Comparison of ENCODE assay signal across 9 cellular contexts in genomic region chr3:176514297-176514696, GRCh38.
A peak's percentile ranks its signal among the peaks of the same experiment; 100 is the strongest.
DNase-seq lines count a peak whose midpoint lies in the region; ATAC-seq and TF ChIP-seq lines count a peak whose summit lies in the region.
"Had no signal": no experiment of that assay in that cellular context is flagged by ENCODE, and none has a peak within 500 bp of the region (broad histone marks: within the 10 kb centered on the region; RNA-seq: fewer than 3 reads in every experiment).

No MANE protein-coding gene starts in this region.

- no peak for TF ChIP-seq POLR2A in NB4 (IDR thresholded peaks at IDR 0.05; ENCODE audit: extremely low read depth, insufficient read length)

- H3K4me3 ChIP-seq in NB4 (ENCODE audit: low read depth, low read length), result no peak overlapping the region

- peak; percentile 19 for TF ChIP-seq CTCF in NB4 (IDR thresholded peaks at IDR 0.05; ENCODE audit: low read depth, low read length)

- ATAC-seq in HG02763 (IDR thresholded peaks at IDR 0.05; ENCODE audit: unreplicated experiment) (no peak), HG02642 (IDR thresholded peaks at IDR 0.05; ENCODE audit: poor library complexity, unreplicated experiment) (no peak), HG03520 (IDR thresholded peaks at IDR 0.05; ENCODE audit: unreplicated experiment) (no peak)

- no peak overlapping the region for H3K4me3 Mint-ChIP-seq in activated CD4-positive, alpha-beta T cell treated with anti-CD3 and anti-CD28 coated beads, Interleukin-2, amount 10 ng/mL, durations not matched to agents 24 days and 14 days
- H3K4me3 Mint-ChIP-seq: activated naive CD4-positive, alpha-beta T cell treated with anti-CD3 and anti-CD28 coated beads, Interleukin-2, amount 50 U/mL, for 24 hours had no signal

- intact Hi-C loops in activated CD4-positive, alpha-beta T cell treated with anti-CD3 and anti-CD28 coated beads, Interleukin-2, amount 10 ng/mL, durations not matched to agents 24 days and 14 days (cut with micrococcal nuclease), result no loop called here

- DNase-seq in activated CD4-positive, alpha-beta T cell treated with anti-CD3 and anti-CD28 coated beads, Interleukin-2, amount 10 ng/mL, durations not matched to agents 24 days and 14 days, result peak; percentile 61
- no peak for DNase-seq in activated CD4-positive, alpha-beta T cell treated with anti-CD3 and anti-CD28 coated beads for 4 hours
- peak; percentile 33 for DNase-seq in NB4 (ENCODE audit: low read depth)
- peak; percentile 47 for DNase-seq in dermis blood vessel endothelial cell
- DNase-seq in non-pigmented ciliary epithelial cell (ENCODE audit: low read depth), result peak; percentile 9

- H3K27ac Mint-ChIP-seq in activated CD4-positive, alpha-beta T cell treated with anti-CD3 and anti-CD28 coated beads, Interleukin-2, amount 10 ng/mL, durations not matched to agents 24 days and 14 days, result no peak overlapping the region
- H3K27ac Mint-ChIP-seq: activated naive CD4-positive, alpha-beta T cell treated with anti-CD3 and anti-CD28 coated beads, Interleukin-2, amount 50 U/mL, for 24 hours had no signal

- no peaks in the 10 kb centered on the region for H3K36me3 Mint-ChIP-seq in activated CD4-positive, alpha-beta T cell treated with anti-CD3 and anti-CD28 coated beads, Interleukin-2, amount 10 ng/mL, durations not matched to agents 24 days and 14 days (ENCODE audit: low read depth)

- H3K27me3 Mint-ChIP-seq in activated CD4-positive, alpha-beta T cell treated with anti-CD3 and anti-CD28 coated beads, Interleukin-2, amount 10 ng/mL, durations not matched to agents 24 days and 14 days, result no peaks in the 10 kb centered on the region
- H3K27me3 Mint-ChIP-seq: activated naive CD4-positive, alpha-beta T cell treated with anti-CD3 and anti-CD28 coated beads, Interleukin-2, amount 50 U/mL, for 24 hours had no signal

- no peaks in the 10 kb centered on the region for H3K4me1 Mint-ChIP-seq in activated CD4-positive, alpha-beta T cell treated with anti-CD3 and anti-CD28 coated beads, Interleukin-2, amount 10 ng/mL, durations not matched to agents 24 days and 14 days
- H3K4me1 Mint-ChIP-seq: activated naive CD4-positive, alpha-beta T cell treated with anti-CD3 and anti-CD28 coated beads, Interleukin-2, amount 50 U/mL, for 24 hours had no signal

- peaks cover 4% of the 10 kb centered on the region for H3K9me3 Mint-ChIP-seq in activated CD4-positive, alpha-beta T cell treated with anti-CD3 and anti-CD28 coated beads, Interleukin-2, amount 10 ng/mL, durations not matched to agents 24 days and 14 days

Comparison
In these comparisons a context has a peak if more than half of its experiments do, and no peak if none do; other contexts are left out.
1. DNase-seq: peak in activated CD4-positive, alpha-beta T cell treated with anti-CD3 and anti-CD28 coated beads, Interleukin-2, amount 10 ng/mL, durations not matched to agents 24 days and 14 days (single experiment), NB4 (single experiment), dermis blood vessel endothelial cell (single experiment) and non-pigmented ciliary epithelial cell (single experiment); none in activated CD4-positive, alpha-beta T cell treated with anti-CD3 and anti-CD28 coated beads for 4 hours (0 of 2).